Comparison of ENCODE assay signal across 36 cellular contexts in the genomic region with DNA sequence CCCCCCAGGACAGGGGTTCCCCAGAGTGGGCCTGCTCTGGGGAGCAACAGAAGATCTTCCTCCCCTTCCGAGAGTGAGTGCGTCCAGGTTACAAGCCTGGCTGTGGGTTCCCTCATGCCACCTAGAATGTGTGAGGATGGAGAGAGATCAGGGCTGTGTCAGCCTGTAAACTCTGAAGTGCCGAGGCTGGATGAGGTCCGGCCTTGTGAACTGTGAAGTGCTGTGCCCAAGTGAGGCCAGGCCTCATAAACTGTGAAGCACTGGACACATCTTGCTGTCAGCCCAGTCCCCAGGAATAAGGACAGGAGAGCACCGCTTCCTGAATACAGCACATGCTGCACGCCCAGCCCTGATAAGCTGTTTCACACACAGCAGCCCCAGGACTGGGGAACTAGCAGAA. TPM values are rescaled to one million over a fixed set of nuclear protein-coding genes. Genes with fewer than 3 reads are reported as not detected.
"Had no signal": no experiment of that assay in that cellular context is flagged by ENCODE, and none has a peak within 500 bp of the region (broad histone marks: within the 10 kb centered on the region; RNA-seq: fewer than 3 reads in every experiment).

No MANE protein-coding gene starts in this region.

- H3K9me3 Mint-ChIP-seq: activated B cell treated with CpG ODN at 0.5 μM for 24 hours; activated CD4-positive, alpha-beta memory T cell treated with anti-CD3 and anti-CD28 coated beads for 36 hours; activated CD4-positive, alpha-beta T cell treated with anti-CD3 and anti-CD28 coated beads, Interleukin-2, amount 10 ng/mL, durations not matched to agents 24 days and 14 days; activated CD8-positive, alpha-beta T cell treated with anti-CD3 and anti-CD28 coated beads for 36 hours; activated naive CD4-positive, alpha-beta T cell treated with anti-CD3 and anti-CD28 coated beads for 36 hours; activated naive CD4-positive, alpha-beta T cell treated with anti-CD3 and anti-CD28 coated beads, Interleukin-2, amount 50 U/mL, for 72 hours; activated naive CD8-positive, alpha-beta T cell treated with anti-CD3 and anti-CD28 coated beads for 36 hours; activated T-cell treated with anti-CD3 and anti-CD28 coated beads, Interleukin-2, amount 50 U/mL, for 4 hours; activated T-cell treated with anti-CD3 and anti-CD28 coated beads, Interleukin-2, amount 50 U/mL, for 72 hours; activated T-helper 1 cell treated with anti-CD3 and anti-CD28 coated beads, Interleukin-12 subunit alpha, Interleukin-12 subunit beta, Interleukin-2, Interleukin-4 antibody, amounts not matched to agents 30 ng/mL and 10 ng/mL and 1 ng/mL, durations not matched to agents 14 hours and 24 hours and 36 hours; activated T-helper 17 cell treated with anti-CD3 and anti-CD28 coated beads, Interleukin-2, amount 50 U/mL, for 72 hours; brain; central memory CD8-positive, alpha-beta T cell; T-helper 1 cell treated with Interleukin-12 subunit alpha and Interleukin-12 subunit beta and Interleukin-4 antibody, amounts not matched to agents 30 μg/mL and 1 μg/mL, for 36 hours; T-helper 2 cell treated with Interferon-gamma antibody and Interleukin-4, amounts not matched to agents 5 μg/mL and 100 μg/mL, for 36 hours had no signal

- H3K4me3 Mint-ChIP-seq: activated B cell treated with CpG ODN at 0.5 μM for 24 hours; activated CD4-positive, alpha-beta memory T cell treated with anti-CD3 and anti-CD28 coated beads for 36 hours; activated CD4-positive, alpha-beta T cell treated with anti-CD3 and anti-CD28 coated beads, Interleukin-2, amount 10 ng/mL, durations not matched to agents 24 days and 14 days; activated CD8-positive, alpha-beta T cell treated with anti-CD3 and anti-CD28 coated beads for 36 hours; activated naive CD4-positive, alpha-beta T cell treated with anti-CD3 and anti-CD28 coated beads for 36 hours; activated naive CD8-positive, alpha-beta T cell treated with anti-CD3 and anti-CD28 coated beads for 36 hours; activated T-cell treated with anti-CD3 and anti-CD28 coated beads, Interleukin-2, amount 50 U/mL, for 4 hours; activated T-cell treated with anti-CD3 and anti-CD28 coated beads, Interleukin-2, amount 50 U/mL, for 72 hours; activated T-helper 1 cell treated with anti-CD3 and anti-CD28 coated beads, Interleukin-12 subunit alpha, Interleukin-12 subunit beta, Interleukin-2, Interleukin-4 antibody, amounts not matched to agents 30 ng/mL and 10 ng/mL and 1 ng/mL, durations not matched to agents 14 hours and 24 hours and 36 hours; activated T-helper 17 cell treated with anti-CD3 and anti-CD28 coated beads, Interleukin-2, amount 50 U/mL, for 72 hours; brain; central memory CD8-positive, alpha-beta T cell; T-helper 1 cell treated with Interleukin-12 subunit alpha and Interleukin-12 subunit beta and Interleukin-4 antibody, amounts not matched to agents 30 μg/mL and 1 μg/mL, for 36 hours; T-helper 2 cell treated with Interferon-gamma antibody and Interleukin-4, amounts not matched to agents 5 μg/mL and 100 μg/mL, for 36 hours had no signal

- H3K9me3 ChIP-seq: adrenal gland had no signal

- H3K27me3 Mint-ChIP-seq: activated T-helper 17 cell treated with anti-CD3 and anti-CD28 coated beads, Interleukin-2, amount 50 U/mL, for 72 hours; brain; central memory CD8-positive, alpha-beta T cell had no signal

- H3K4me1 Mint-ChIP-seq: activated CD4-positive, alpha-beta T cell treated with anti-CD3 and anti-CD28 coated beads, Interleukin-2, amount 10 ng/mL, durations not matched to agents 24 days and 14 days; activated T-helper 17 cell treated with anti-CD3 and anti-CD28 coated beads, Interleukin-2, amount 50 U/mL, for 72 hours; brain; central memory CD8-positive, alpha-beta T cell had no signal

- H3K27ac ChIP-seq: adrenal gland, cardiac muscle cell, VCaP had no signal

- H3K27me3 ChIP-seq: adrenal gland, cardiac muscle cell had no signal

- H3K4me3 ChIP-seq: adrenal gland, cardiac muscle cell had no signal

- H3K36me3 ChIP-seq: adrenal gland, cardiac muscle cell had no signal

- H3K36me3 Mint-ChIP-seq: activated CD4-positive, alpha-beta memory T cell treated with anti-CD3 and anti-CD28 coated beads for 36 hours; activated naive CD4-positive, alpha-beta T cell treated with anti-CD3 and anti-CD28 coated beads, Interleukin-2, amount 50 U/mL, for 72 hours; activated naive CD8-positive, alpha-beta T cell treated with anti-CD3 and anti-CD28 coated beads for 36 hours had no signal

- H3K4me1 ChIP-seq: adrenal gland had no signal

- ATAC-seq: activated CD8-positive, alpha-beta T cell treated with anti-CD3 and anti-CD28 coated beads for 36 hours; activated naive CD4-positive, alpha-beta T cell treated with anti-CD3 and anti-CD28 coated beads, Interleukin-2, amount 50 U/mL, for 72 hours; activated T-cell treated with anti-CD3 and anti-CD28 coated beads, Interleukin-2, amount 50 U/mL, for 4 hours; activated T-cell treated with anti-CD3 and anti-CD28 coated beads, Interleukin-2, amount 50 U/mL, for 72 hours; activated T-helper 17 cell treated with anti-CD3 and anti-CD28 coated beads, Interleukin-2, amount 50 U/mL, for 72 hours had no signal

- H3K27ac Mint-ChIP-seq: activated B cell treated with CpG ODN at 0.5 μM for 24 hours; activated CD4-positive, alpha-beta memory T cell treated with anti-CD3 and anti-CD28 coated beads for 36 hours; activated CD4-positive, alpha-beta T cell treated with anti-CD3 and anti-CD28 coated beads, Interleukin-2, amount 10 ng/mL, durations not matched to agents 24 days and 14 days; activated CD8-positive, alpha-beta T cell treated with anti-CD3 and anti-CD28 coated beads for 36 hours; activated naive CD4-positive, alpha-beta T cell treated with anti-CD3 and anti-CD28 coated beads for 36 hours; activated naive CD4-positive, alpha-beta T cell treated with anti-CD3 and anti-CD28 coated beads, Interleukin-2, amount 50 U/mL, for 72 hours; activated naive CD8-positive, alpha-beta T cell treated with anti-CD3 and anti-CD28 coated beads for 36 hours; activated T-cell treated with anti-CD3 and anti-CD28 coated beads, Interleukin-2, amount 50 U/mL, for 72 hours; activated T-helper 1 cell treated with anti-CD3 and anti-CD28 coated beads, Interleukin-12 subunit alpha, Interleukin-12 subunit beta, Interleukin-2, Interleukin-4 antibody, amounts not matched to agents 30 ng/mL and 10 ng/mL and 1 ng/mL, durations not matched to agents 14 hours and 24 hours and 36 hours; activated T-helper 17 cell treated with anti-CD3 and anti-CD28 coated beads, Interleukin-2, amount 50 U/mL, for 72 hours; brain; T-helper 1 cell treated with Interleukin-12 subunit alpha and Interleukin-12 subunit beta and Interleukin-4 antibody, amounts not matched to agents 30 μg/mL and 1 μg/mL, for 36 hours; T-helper 2 cell treated with Interferon-gamma antibody and Interleukin-4, amounts not matched to agents 5 μg/mL and 100 μg/mL, for 36 hours had no signal

- DNase-seq: activated B cell treated with CpG ODN at 0.5 μM for 24 hours; activated CD4-positive, alpha-beta memory T cell treated with anti-CD3 and anti-CD28 coated beads for 36 hours; activated CD4-positive, alpha-beta T cell treated with anti-CD3 and anti-CD28 coated beads for 4 hours; activated CD4-positive, alpha-beta T cell treated with anti-CD3 and anti-CD28 coated beads, Interleukin-2, amount 10 ng/mL, durations not matched to agents 24 days and 14 days; activated CD4-positive, alpha-beta T cell treated with anti-CD3 and anti-CD28 coated beads, Interleukin-2, amount 50 U/mL, for 1 hour; activated CD4-positive, alpha-beta T cell treated with anti-CD3 and anti-CD28 coated beads, Interleukin-2, amount 50 U/mL, for 4 hours; activated CD4-positive, CD25-positive, alpha-beta regulatory T cell treated with anti-CD3 and anti-CD28 coated beads, Interleukin-2, amount 50 U/mL, for 72 hours; activated CD8-positive, alpha-beta T cell treated with anti-CD3 and anti-CD28 coated beads for 36 hours; activated effector memory CD4-positive, alpha-beta T cell treated with anti-CD3 and anti-CD28 coated beads, Interleukin-2, amount 50 U/mL, for 16 hours; activated gamma-delta T cell treated with Interleukin-2 at 50 U/mL for 16 hours; activated naive CD4-positive, alpha-beta T cell; activated naive CD4-positive, alpha-beta T cell treated with anti-CD3 and anti-CD28 coated beads for 36 hours; activated naive CD4-positive, alpha-beta T cell treated with anti-CD3 and anti-CD28 coated beads, Interleukin-2, amount 50 U/mL, for 16 hours; activated naive CD8-positive, alpha-beta T cell treated with anti-CD3 and anti-CD28 coated beads for 36 hours; activated T-cell treated with anti-CD3 and anti-CD28 coated beads for 4 hours; activated T-cell treated with anti-CD3 and anti-CD28 coated beads, Interleukin-2, amount 50 U/mL, for 1 hour; activated T-cell treated with anti-CD3 and anti-CD28 coated beads, Interleukin-2, amount 50 U/mL, for 4 hours; activated T-cell treated with anti-CD3 and anti-CD28 coated beads, Interleukin-2, amount 50 U/mL, for 72 hours; adrenal gland; amniotic stem cell; aorta; cerebellar nuclear complex; T-helper 1 cell; T-helper 2 cell; T-helper 9 cell had no signal

RNA-seq across cellular contexts. Expression of a gene that starts 7.6 kb away (rescaled TPM):
- total RNA-seq: activated B cell treated with CpG ODN at 0.5 μM for 24 hours; activated CD4-positive, alpha-beta T cell treated with anti-CD3 and anti-CD28 coated beads, Interleukin-2, amount 10 ng/mL, durations not matched to agents 24 days and 14 days; activated T-helper 1 cell treated with anti-CD3 and anti-CD28 coated beads, Interleukin-12 subunit alpha, Interleukin-12 subunit beta, Interleukin-2, Interleukin-4 antibody, amounts not matched to agents 30 ng/mL and 10 ng/mL and 1 ng/mL, durations not matched to agents 14 hours and 24 hours and 36 hours; bronchial epithelial cell; chondrocyte had no signal
